ENCODE assay signal across 8 cellular contexts in genomic region chr4:183097251-183098079, GRCh38. TPM values are rescaled to one million over a fixed set of nuclear protein-coding genes. Genes with fewer than 3 reads are reported as not detected.
DNase-seq lines count a peak whose midpoint lies in the region; ATAC-seq and TF ChIP-seq lines count a peak whose summit lies in the region.

No MANE protein-coding gene starts in this region.

- no peaks in the 10 kb centered on the region for H3K36me3 Mint-ChIP-seq in activated T-helper 2 cell treated with anti-CD3 and anti-CD28 coated beads, Interferon-gamma antibody, Interleukin-2, Interleukin-4, amounts not matched to agents 10 μg/mL and 5 μg/mL and 100 μg/mL, durations not matched to agents 14 hours and 24 hours and 36 hours (ENCODE audit: low read depth)

- H3K4me2 ChIP-seq in GM23248 (ENCODE audit: unreplicated experiment) = peak overlapping the region; percentile 79

- H4K20me1 ChIP-seq in GM23248 (ENCODE audit: insufficient read depth) = peaks cover 12% of the 10 kb centered on the region; the same call in 1 of the 2 replicates

- in situ Hi-C loops in GM23248 (cut with MboI) (no loop called here), ACHN (cut with HindIII; ENCODE audit: low pct_ligation_motif_present, low pct_unique_long_range_greater_than_20kb, low sequenced_read_pairs) (no loop called here)

- H3K4me3 Mint-ChIP-seq in activated T-helper 2 cell treated with anti-CD3 and anti-CD28 coated beads, Interferon-gamma antibody, Interleukin-2, Interleukin-4, amounts not matched to agents 10 μg/mL and 5 μg/mL and 100 μg/mL, durations not matched to agents 14 hours and 24 hours and 36 hours (ENCODE audit: low read depth) = peak overlapping the region; percentile 15

- peak; percentile 53 for DNase-seq in GM23248
- DNase-seq in activated T-helper 2 cell treated with anti-CD3 and anti-CD28 coated beads, Interferon-gamma antibody, Interleukin-2, Interleukin-4, amounts not matched to agents 10 μg/mL and 5 μg/mL and 100 μg/mL, durations not matched to agents 14 hours and 24 hours and 36 hours (ENCODE audit: low spot score) = no peak
- peak; percentile 26 for DNase-seq in left ventricle myocardium inferior
- DNase-seq in retinal pigment epithelial cell (ENCODE audit: low read depth) = no peak
- DNase-seq in ACHN = no peak
- no peak for DNase-seq in NCI-H226

- WGBS in GM23248 (ENCODE audit: low coverage in 1 of 2, low lambda C conversion rate in 2 of 2, missing lambda C conversion rate in 2 of 2), 2 experiments = 49% methylated on average over 47 of the region's 47 CpGs

- H3K9me3 ChIP-seq in GM23248 (ENCODE audit: low read depth) = no peaks in the 10 kb centered on the region
- no peaks in the 10 kb centered on the region for H3K9me3 ChIP-seq in left ventricle myocardium inferior (replicated peaks)

- peaks cover 51% of the 10 kb centered on the region for H3K27me3 Mint-ChIP-seq in activated T-helper 2 cell treated with anti-CD3 and anti-CD28 coated beads, Interferon-gamma antibody, Interleukin-2, Interleukin-4, amounts not matched to agents 10 μg/mL and 5 μg/mL and 100 μg/mL, durations not matched to agents 14 hours and 24 hours and 36 hours (ENCODE audit: low read depth)

- H3K79me2 ChIP-seq in GM23248 (ENCODE audit: insufficient read depth) = peaks cover 35% of the 10 kb centered on the region

- peaks cover 28% of the 10 kb centered on the region for H3F3A ChIP-seq in GM23248 (ENCODE audit: insufficient read depth)

- peak overlapping the region; percentile 86 for H3K9ac ChIP-seq in GM23248

- H3K9me3 Mint-ChIP-seq in activated T-helper 2 cell treated with anti-CD3 and anti-CD28 coated beads, Interferon-gamma antibody, Interleukin-2, Interleukin-4, amounts not matched to agents 10 μg/mL and 5 μg/mL and 100 μg/mL, durations not matched to agents 14 hours and 24 hours and 36 hours = no peaks in the 10 kb centered on the region

- intact Hi-C loops in activated T-helper 2 cell treated with anti-CD3 and anti-CD28 coated beads, Interferon-gamma antibody, Interleukin-2, Interleukin-4, amounts not matched to agents 10 μg/mL and 5 μg/mL and 100 μg/mL, durations not matched to agents 14 hours and 24 hours and 36 hours (cut with micrococcal nuclease) = loop anchor here (10.0 kb wide), 1 partner anchor 953 kb away; no protein-coding TSS in a partner anchor
- intact Hi-C loops in left ventricle myocardium inferior (cut with micrococcal nuclease) = no loop called here

- H3K4me1 Mint-ChIP-seq in activated T-helper 2 cell treated with anti-CD3 and anti-CD28 coated beads, Interferon-gamma antibody, Interleukin-2, Interleukin-4, amounts not matched to agents 10 μg/mL and 5 μg/mL and 100 μg/mL, durations not matched to agents 14 hours and 24 hours and 36 hours (ENCODE audit: low read depth) = no peaks in the 10 kb centered on the region

- peak overlapping the region; percentile 89 for H3K27ac ChIP-seq in GM23248
- H3K27ac ChIP-seq in left ventricle myocardium inferior (replicated peaks) = peak overlapping the region; percentile 98

- H3K36me3 ChIP-seq in GM23248 (ENCODE audit: low read depth) = no peaks in the 10 kb centered on the region
- H3K36me3 ChIP-seq in left ventricle myocardium inferior = no peaks in the 10 kb centered on the region

- H3K27me3 ChIP-seq in GM23248 (replicated peaks; ENCODE audit: insufficient read depth) = no peaks in the 10 kb centered on the region
- H3K27me3 ChIP-seq in left ventricle myocardium inferior (ENCODE audit: low read depth) = no peaks in the 10 kb centered on the region

- H3K4me1 ChIP-seq in GM23248 (ENCODE audit: insufficient read depth) (peaks cover 27% of the 10 kb centered on the region), left ventricle myocardium inferior (peaks cover 43% of the 10 kb centered on the region)

- H2AFZ ChIP-seq in GM23248 = peak overlapping the region; percentile 87

- no peak overlapping the region for H3K27ac Mint-ChIP-seq in activated T-helper 2 cell treated with anti-CD3 and anti-CD28 coated beads, Interferon-gamma antibody, Interleukin-2, Interleukin-4, amounts not matched to agents 10 μg/mL and 5 μg/mL and 100 μg/mL, durations not matched to agents 14 hours and 24 hours and 36 hours

- no peak for TF ChIP-seq CTCF in left ventricle myocardium inferior (IDR thresholded peaks at IDR 0.05; ENCODE audit: borderline replicate concordance)
- TF ChIP-seq CTCF in retinal pigment epithelial cell (conservative IDR thresholded peaks at IDR 0.05; ENCODE audit: low read depth, low read length) = no peak

- H3K4me3 ChIP-seq in GM23248 (peak overlapping the region; percentile 86), left ventricle myocardium inferior (peak overlapping the region; percentile 78), retinal pigment epithelial cell (ENCODE audit: low read length) (peak overlapping the region; percentile 65)

- ATAC-seq in HG03139 (IDR thresholded peaks at IDR 0.05; ENCODE audit: unreplicated experiment) (no peak), GM19467 (IDR thresholded peaks at IDR 0.05; ENCODE audit: unreplicated experiment) (no peak)

- no peaks in the 10 kb centered on the region for H3K9me2 ChIP-seq in GM23248 (ENCODE audit: insufficient read depth)

RNA-seq across cellular contexts. Expression of gene WWC2, which starts 1.6 kb away (rescaled TPM):
- total RNA-seq in GM23248 (2014; rRNA removed; shearing (Covaris generic)) = 31.0 and 33.2 TPM in 2 replicates
- polyA plus RNA-seq in GM23248 (2016; fragmentation: Nextera tagmentation; extraction: Ambion mirVana) = 44.1 and 48.3 TPM in 2 replicates
- total RNA-seq in activated T-helper 2 cell treated with anti-CD3 and anti-CD28 coated beads, Interferon-gamma antibody, Interleukin-2, Interleukin-4, amounts not matched to agents 10 μg/mL and 5 μg/mL and 100 μg/mL, durations not matched to agents 14 hours and 24 hours and 36 hours = 0.50 and 0.55 TPM in 2 replicates
- total RNA-seq in left ventricle myocardium inferior = 42.3 TPM

Comparison
In these comparisons a context has a peak if more than half of its experiments do, and no peak if none do; other contexts are left out.
1. DNase-seq: peak in GM23248 (single experiment) and left ventricle myocardium inferior (single experiment); none in activated T-helper 2 cell treated with anti-CD3 and anti-CD28 coated beads, Interferon-gamma antibody, Interleukin-2, Interleukin-4, amounts not matched to agents 10 μg/mL and 5 μg/mL and 100 μg/mL, durations not matched to agents 14 hours and 24 hours and 36 hours (single experiment), retinal pigment epithelial cell (single experiment), ACHN (single experiment) and NCI-H226 (single experiment).
2. RNA of gene WWC2, which starts 1.6 kb away (total RNA-seq): 42.3 TPM in left ventricle myocardium inferior (single experiment) and 31.0 to 33.2 TPM in GM23248; 0.50 to 0.55 TPM in activated T-helper 2 cell treated with anti-CD3 and anti-CD28 coated beads, Interferon-gamma antibody, Interleukin-2, Interleukin-4, amounts not matched to agents 10 μg/mL and 5 μg/mL and 100 μg/mL, durations not matched to agents 14 hours and 24 hours and 36 hours; every median in the first group is over 10 times any median in the second.
3. Peak in every context shown above with its lines, with median percentiles within 50 percentile points of each other: H3K4me3 ChIP-seq.